Comparison of ENCODE assay signal across 28 cellular contexts in the genomic region with DNA sequence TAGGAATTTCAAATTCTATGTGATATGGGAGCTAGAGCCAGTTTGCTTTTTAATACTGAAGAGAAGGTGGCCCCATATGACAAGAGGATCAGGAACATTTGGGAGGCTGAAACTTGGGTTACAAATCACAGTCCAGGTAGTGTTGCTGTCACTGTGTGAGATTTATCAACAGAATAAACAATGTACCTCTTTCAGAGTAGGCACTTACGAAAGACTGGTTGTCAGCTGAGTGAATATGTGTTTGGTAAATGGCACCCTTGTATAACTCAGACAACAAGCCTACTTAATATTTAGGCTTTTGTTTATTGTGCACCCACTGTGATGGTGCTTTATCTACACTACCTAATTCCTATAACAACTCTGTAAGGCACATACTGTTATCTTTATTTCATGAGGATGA. TPM values are rescaled to one million over a fixed set of nuclear protein-coding genes. Genes with fewer than 3 reads are reported as not detected.
DNase-seq lines count a peak whose midpoint lies in the region; ATAC-seq, FAIRE-seq and TF ChIP-seq lines count a peak whose summit lies in the region.
"Had no signal": no experiment of that assay in that cellular context is flagged by ENCODE, and none has a peak within 500 bp of the region (broad histone marks: within the 10 kb centered on the region; RNA-seq: fewer than 3 reads in every experiment).

No MANE protein-coding gene starts in this region.

- DNase-seq in SK-MEL-5 (ENCODE audit: low read depth, low spot score) (peak; percentile 98), foreskin melanocyte (peak; percentile 65), HepG2 (ENCODE audit: low spot score) (peak; percentile 64), pons (ENCODE audit: low spot score) (peak; percentile 12), NCI-H2107 treated with DMSO at 0.1 percent for 48 hours (lab: John Stamatoyannopoulos, UW; ENCODE audit: unreplicated experiment) (no peak), right cardiac atrium (no peak)
- no peak for DNase-seq in activated T-cell treated with anti-CD3 and anti-CD28 coated beads, Interleukin-2, amount 50 U/mL, for 48 hours
- no peak for DNase-seq in effector CD8-positive, alpha-beta T cell (lab: John Stamatoyannopoulos, UW)
- DNase-seq: 8988T; ACHN; BE2C; C1 segment of cervical spinal cord; Caco-2; Calu3; CD4-positive, alpha-beta memory T cell; CD4-positive, CD25-positive, alpha-beta regulatory T cell; CD8-positive, alpha-beta memory T cell; DMS79 treated with DMSO at 0.1 percent for 48 hours; GF-D8 had no signal

- H3K9me3 ChIP-seq in HepG2 (ENCODE audit: low read length) (no peaks in the 10 kb centered on the region), right cardiac atrium (ENCODE audit: control insufficient read depth, low read length) (no peaks in the 10 kb centered on the region)
- H3K9me3 ChIP-seq: BE2C, BLaER1, Caco-2 had no signal

- TF ChIP-seq RAD21 in HepG2 (CRISPR knock-in tag; IDR thresholded peaks at IDR 0.05): no peak

- H3K4me1 ChIP-seq in HepG2 (ENCODE audit: insufficient read depth, low read length) (peaks cover 56% of the 10 kb centered on the region), right cardiac atrium (ENCODE audit: control insufficient read depth, insufficient read depth, low read length) (no peaks in the 10 kb centered on the region)
- H3K4me1 ChIP-seq: BE2C, BLaER1, Caco-2 had no signal

- no peak overlapping the region for H3K4me2 ChIP-seq in HepG2 (ENCODE audit: low read depth, low read length)
- H3K4me2 ChIP-seq: BLaER1 had no signal

- CTCF ChIA-PET in HepG2 (lab: Yijun Ruan, JAX; ENCODE audit: low intra/inter-chr PET ratio, low total read pairs): no interaction called here

- H3K27me3 ChIP-seq in HepG2 (ENCODE audit: control insufficient read depth in 1 of 2, insufficient read depth in 2 of 2, low read length in 2 of 2): no peaks in the 10 kb centered on the region
- H3K27me3 ChIP-seq in right cardiac atrium (ENCODE audit: control insufficient read depth, insufficient read depth): no peaks in the 10 kb centered on the region
- H3K27me3 ChIP-seq: BLaER1 had no signal

- in situ Hi-C loops in SK-MEL-5 (cut with HindIII; ENCODE audit: low pct_unique_long_range_greater_than_20kb, low sequenced_read_pairs): no loop called here
- in situ Hi-C loops in HepG2 (cut with HindIII; ENCODE audit: extremely low pct_ligation_motif_present, low pct_unique_long_range_greater_than_20kb): no loop called here

- WGBS in HepG2 (ENCODE audit: low lambda C conversion rate): 44% methylated on average over 1 of the region's 1 CpG
- WGBS in right cardiac atrium: 85% methylated on average over 1 of the region's 1 CpG

- no peaks in the 10 kb centered on the region for H3K36me3 ChIP-seq in HepG2 (replicated peaks in 1 of 2; ENCODE audit: control insufficient read depth in 1 of 2, insufficient read depth in 2 of 2, low read length in 2 of 2)
- H3K36me3 ChIP-seq: BE2C, BLaER1 had no signal

- POLR2A ChIA-PET in HepG2 (lab: Yijun Ruan, JAX): interaction anchor here (0.9 to 1.7 kb wide), 2 partner anchors 11 to 34 kb away, joined by 3 read pairs; no protein-coding TSS in a partner anchor

- no peak overlapping the region for H3K9ac ChIP-seq in HepG2 (ENCODE audit: insufficient read depth, low read depth, low read length)
- H3K9ac ChIP-seq: BLaER1 had no signal

- FAIRE-seq in HepG2 (lab: Jason Lieb, UNC): peak; percentile 54
- FAIRE-seq: A204.1, D721Med, G401.6, GM12891, GM19239 had no signal

- no peak for TF ChIP-seq CTCF in HepG2 (CRISPR knock-in tag; IDR thresholded peaks at IDR 0.05)

- H3K4me3 ChIP-seq in HepG2 (replicated peaks in 1 of 3; ENCODE audit: insufficient read depth in 1 of 3, low read depth in 2 of 3, low read length in 3 of 3): no peak overlapping the region
- H3K4me3 ChIP-seq in right cardiac atrium (ENCODE audit: low read length): no peak overlapping the region
- H3K4me3 ChIP-seq: BLaER1 had no signal

- H3K79me2 ChIP-seq in HepG2 (ENCODE audit: insufficient read depth, low read length): no peaks in the 10 kb centered on the region

- H4K20me1 ChIP-seq in HepG2 (ENCODE audit: insufficient read depth, low read length): no peaks in the 10 kb centered on the region
- H4K20me1 ChIP-seq: BLaER1 had no signal

- no peak for TF ChIP-seq POLR2A in HepG2 (IDR thresholded peaks at IDR 0.05; ENCODE audit: insufficient read depth in 1 of 2, low read depth in 2 of 2, low read length in 2 of 2)

- H3K27ac ChIP-seq in HepG2 (ENCODE audit: extremely low read length, insufficient read depth, low read length) (no peak overlapping the region), right cardiac atrium (ENCODE audit: low read length) (no peak overlapping the region)
- H3K27ac ChIP-seq: BLaER1 had no signal

- no peak overlapping the region for H2AFZ ChIP-seq in HepG2 (ENCODE audit: low read length)

- intact Hi-C loops in HepG2 (cut with micrococcal nuclease; ENCODE audit: unreplicated experiment) (no loop called here), right cardiac atrium (cut with DNase I) (loop anchor here in 1 of 4 donors (10.0 kb wide), 1 partner anchor 76 kb away; no protein-coding TSS in a partner anchor)

- no TSS peak for BruUV-seq in HepG2 (replicated peaks; lab: Mats Ljungman, UMichigan)

- ATAC-seq in HepG2: peak; percentile 62
- no peak for ATAC-seq in right cardiac atrium

- TF ChIP-seq EP300 in HepG2 (IDR thresholded peaks at IDR 0.05; ENCODE audit: low read depth in 2 of 2, low read length in 2 of 2) (peak in 1 of 2 experiments; percentile 16; a peak in 1 of 4 replicates), HepG2 (CRISPR knock-in tag; IDR thresholded peaks at IDR 0.05; ENCODE audit: borderline replicate concordance) (no peak)

RNA-seq across cellular contexts. Expression of gene HAO2, which starts 7.4 kb away (rescaled TPM):
- 0.21 and 0.43 TPM in 2 replicates for total RNA-seq in SK-MEL-5 (2014; rRNA removed; shearing (Covaris generic))
- 0.14 and 0.38 TPM in 2 replicates for polyA plus RNA-seq in SK-MEL-5 (2015; cell fraction: cytosol; rRNA removed)
- 0.74 and 10.4 TPM in 2 replicates for polyA plus RNA-seq in SK-MEL-5 (2015; cell fraction: nucleus; rRNA removed)
- total RNA-seq in HepG2 (2016; rRNA removed; fragmentation: Illumina TruSeq; extraction: Trizol) (0.09 TPM in 1 of 2 replicates, not detected in the other), right cardiac atrium (not detected)
- not detected in 2 replicates for total RNA-seq in HepG2 (2016; cell fraction: cytosol; rRNA removed; fragmentation: Illumina TruSeq; extraction: Trizol; ENCODE audit: low read depth)
- total RNA-seq in HepG2 (2016; cell fraction: insoluble cytoplasmic fraction; rRNA removed; fragmentation: Illumina TruSeq; extraction: Trizol): 0.15 TPM in 1 of 2 replicates, not detected in the other
- total RNA-seq in HepG2 (2016; cell fraction: membrane; rRNA removed; fragmentation: Illumina TruSeq; extraction: Trizol): 0.28 TPM in 1 of 2 replicates, not detected in the other
- total RNA-seq in HepG2 (2016; cell fraction: nucleus; rRNA removed; fragmentation: Illumina TruSeq; extraction: Trizol): 0.34 and 0.40 TPM in 2 replicates
- polyA plus RNA-seq in HepG2 (2011; rRNA removed) (0.05 and 0.08 TPM in 2 replicates), right cardiac atrium (not detected)
- 0.03 and 0.08 TPM in 2 replicates for polyA plus RNA-seq in HepG2 (2011; cell fraction: cytosol; rRNA removed)
- polyA plus RNA-seq in HepG2 (2011; cell fraction: nucleus; rRNA removed): 0.90 and 0.96 TPM in 2 replicates
- polyA plus RNA-seq in HepG2 (2012): 0.19 and 0.42 TPM in 2 replicates
- not detected in 2 replicates for polyA plus RNA-seq in HepG2 (2016; cell fraction: cytosol; fragmentation: Illumina TruSeq; extraction: Trizol; ENCODE audit: low read depth)
- polyA plus RNA-seq in HepG2 (2016; cell fraction: insoluble cytoplasmic fraction; fragmentation: Illumina TruSeq; extraction: Trizol; ENCODE audit: low read depth): not detected in 2 replicates
- not detected in 2 replicates for polyA plus RNA-seq in HepG2 (2016; cell fraction: membrane; fragmentation: Illumina TruSeq; extraction: Trizol; ENCODE audit: low read depth)
- 0.27 TPM in 1 of 2 replicates, not detected in the other for polyA plus RNA-seq in HepG2 (2016; cell fraction: nucleus; fragmentation: Illumina TruSeq; extraction: Trizol; ENCODE audit: insufficient read depth, low read depth)
- polyA minus RNA-seq in HepG2 (2011; rRNA and poly(A)+ RNA removed; ENCODE audit: low replicate concordance): 0.48 TPM in 1 of 2 replicates, not detected in the other
- polyA minus RNA-seq in HepG2 (2011; cell fraction: cytosol; rRNA and poly(A)+ RNA removed): not detected in 2 replicates
- 0.87 and 0.90 TPM in 2 replicates for polyA minus RNA-seq in HepG2 (2011; cell fraction: nucleus; rRNA and poly(A)+ RNA removed)
- total RNA-seq: A673; Calu3; CD4-positive, alpha-beta memory T cell; CD4-positive, CD25-positive, alpha-beta regulatory T cell; CD8-positive, alpha-beta memory T cell had no signal
- polyA plus RNA-seq: AG04450; CD14-positive monocyte; CD4-positive, alpha-beta memory T cell; CD4-positive, CD25-positive, alpha-beta regulatory T cell; CD8-positive, alpha-beta memory T cell had no signal

RNA-seq across cellular contexts. Expression of gene HSD3B2, which starts 53.7 kb away (rescaled TPM):
- 0.32 and 1.1 TPM in 2 replicates for total RNA-seq in SK-MEL-5 (2014; rRNA removed; shearing (Covaris generic))
- 0.98 and 1.9 TPM in 2 replicates for polyA plus RNA-seq in SK-MEL-5 (2015; cell fraction: cytosol; rRNA removed)
- 0.41 TPM in 1 of 2 replicates, not detected in the other for polyA plus RNA-seq in SK-MEL-5 (2015; cell fraction: nucleus; rRNA removed)
- not detected in 2 replicates for total RNA-seq in HepG2 (2016; rRNA removed; fragmentation: Illumina TruSeq; extraction: Trizol)
- not detected in 2 replicates for total RNA-seq in HepG2 (2016; cell fraction: cytosol; rRNA removed; fragmentation: Illumina TruSeq; extraction: Trizol; ENCODE audit: low read depth)
- total RNA-seq in HepG2 (2016; cell fraction: insoluble cytoplasmic fraction; rRNA removed; fragmentation: Illumina TruSeq; extraction: Trizol): not detected in 2 replicates
- total RNA-seq in HepG2 (2016; cell fraction: membrane; rRNA removed; fragmentation: Illumina TruSeq; extraction: Trizol): not detected in 2 replicates
- not detected in 2 replicates for total RNA-seq in HepG2 (2016; cell fraction: nucleus; rRNA removed; fragmentation: Illumina TruSeq; extraction: Trizol)
- polyA plus RNA-seq in HepG2 (2011; rRNA removed): 0.04 and 0.20 TPM in 2 replicates
- not detected in 2 replicates for polyA plus RNA-seq in HepG2 (2011; cell fraction: cytosol; rRNA removed)
- 0.23 TPM in 1 of 2 replicates, not detected in the other for polyA plus RNA-seq in HepG2 (2011; cell fraction: nucleus; rRNA removed)
- polyA plus RNA-seq in HepG2 (2012): not detected in 2 replicates
- polyA plus RNA-seq in HepG2 (2016; cell fraction: cytosol; fragmentation: Illumina TruSeq; extraction: Trizol; ENCODE audit: low read depth): not detected in 2 replicates
- polyA plus RNA-seq in HepG2 (2016; cell fraction: insoluble cytoplasmic fraction; fragmentation: Illumina TruSeq; extraction: Trizol; ENCODE audit: low read depth): not detected in 2 replicates
- polyA plus RNA-seq in HepG2 (2016; cell fraction: membrane; fragmentation: Illumina TruSeq; extraction: Trizol; ENCODE audit: low read depth): not detected in 2 replicates
- polyA plus RNA-seq in HepG2 (2016; cell fraction: nucleus; fragmentation: Illumina TruSeq; extraction: Trizol; ENCODE audit: insufficient read depth, low read depth): not detected in 2 replicates
- polyA minus RNA-seq in HepG2 (2011; rRNA and poly(A)+ RNA removed; ENCODE audit: low replicate concordance): not detected in 2 replicates
- polyA minus RNA-seq in HepG2 (2011; cell fraction: cytosol; rRNA and poly(A)+ RNA removed): not detected in 2 replicates
- polyA minus RNA-seq in HepG2 (2011; cell fraction: nucleus; rRNA and poly(A)+ RNA removed): 0.39 TPM in 1 of 2 replicates, not detected in the other
- total RNA-seq in right cardiac atrium: under 1 TPM in 1 of 4 donors, not detected in 3; 0.11 TPM
- polyA plus RNA-seq in right cardiac atrium: not detected
- total RNA-seq: A673; Caco-2; Calu3; CD4-positive, alpha-beta memory T cell; CD4-positive, CD25-positive, alpha-beta regulatory T cell; CD8-positive, alpha-beta memory T cell had no signal
- polyA plus RNA-seq: AG04450; CD14-positive monocyte; CD4-positive, alpha-beta memory T cell; CD4-positive, CD25-positive, alpha-beta regulatory T cell; CD8-positive, alpha-beta memory T cell had no signal

Comparison
In these comparisons a context has a peak if more than half of its experiments do, and no peak if none do; other contexts are left out.
1. DNase-seq: peak in SK-MEL-5 (single experiment), foreskin melanocyte (single experiment), HepG2 (single experiment) and pons (single experiment); none in NCI-H2107 treated with DMSO at 0.1 percent for 48 hours (single experiment), activated T-cell treated with anti-CD3 and anti-CD28 coated beads, Interleukin-2, amount 50 U/mL, for 48 hours (0 of 2), effector CD8-positive, alpha-beta T cell (single experiment) and right cardiac atrium (0 of 3).